Comparison of ENCODE assay signal across 1 cellular context in genomic region chr10:131840788-131841118, GRCh38.
TF ChIP-seq lines count a peak whose summit lies in the region.

No MANE protein-coding gene starts in this region.

TF ChIP-seq in IMR-90, 13 proteins besides CTCF, POLR2A, EP300 and RAD21:
- TF ChIP-seq CHD1 (IDR thresholded peaks at IDR 0.05; ENCODE audit: low read depth, low read length) = no peak
- no peak for TF ChIP-seq RCOR1 (IDR thresholded peaks at IDR 0.05; ENCODE audit: insufficient replicate concordance, low read length)
- no peak for TF ChIP-seq NFE2L2 (IDR thresholded peaks at IDR 0.05; ENCODE audit: low read depth, low read length)
- TF ChIP-seq ELK1 (IDR thresholded peaks at IDR 0.05; ENCODE audit: borderline replicate concordance, low read depth, low read length) = no peak
- TF ChIP-seq SMC3 (IDR thresholded peaks at IDR 0.05; ENCODE audit: low read depth, low read length) = no peak
- TF ChIP-seq MAZ (IDR thresholded peaks at IDR 0.05; ENCODE audit: borderline replicate concordance, low read depth, low read length) = no peak
- no peak for TF ChIP-seq BHLHE40 (IDR thresholded peaks at IDR 0.05; ENCODE audit: low read depth, low read length)
- no peak for TF ChIP-seq CEBPB (IDR thresholded peaks at IDR 0.05; ENCODE audit: low read depth, low read length)
- no peak for TF ChIP-seq RFX5 (IDR thresholded peaks at IDR 0.05; ENCODE audit: low read depth, low read length)
- TF ChIP-seq MXI1 (IDR thresholded peaks at IDR 0.05; ENCODE audit: borderline replicate concordance, low read depth, low read length) = no peak
- no peak for TF ChIP-seq FOS (IDR thresholded peaks at IDR 0.05; ENCODE audit: low read depth, low read length)
- no peak for TF ChIP-seq MAFK (IDR thresholded peaks at IDR 0.05; ENCODE audit: low read depth, low read length)
- TF ChIP-seq USF2 (IDR thresholded peaks at IDR 0.05; ENCODE audit: low read depth, low read length) = no peak
